ENCODE assay signal across 9 cellular contexts in the genomic region with DNA sequence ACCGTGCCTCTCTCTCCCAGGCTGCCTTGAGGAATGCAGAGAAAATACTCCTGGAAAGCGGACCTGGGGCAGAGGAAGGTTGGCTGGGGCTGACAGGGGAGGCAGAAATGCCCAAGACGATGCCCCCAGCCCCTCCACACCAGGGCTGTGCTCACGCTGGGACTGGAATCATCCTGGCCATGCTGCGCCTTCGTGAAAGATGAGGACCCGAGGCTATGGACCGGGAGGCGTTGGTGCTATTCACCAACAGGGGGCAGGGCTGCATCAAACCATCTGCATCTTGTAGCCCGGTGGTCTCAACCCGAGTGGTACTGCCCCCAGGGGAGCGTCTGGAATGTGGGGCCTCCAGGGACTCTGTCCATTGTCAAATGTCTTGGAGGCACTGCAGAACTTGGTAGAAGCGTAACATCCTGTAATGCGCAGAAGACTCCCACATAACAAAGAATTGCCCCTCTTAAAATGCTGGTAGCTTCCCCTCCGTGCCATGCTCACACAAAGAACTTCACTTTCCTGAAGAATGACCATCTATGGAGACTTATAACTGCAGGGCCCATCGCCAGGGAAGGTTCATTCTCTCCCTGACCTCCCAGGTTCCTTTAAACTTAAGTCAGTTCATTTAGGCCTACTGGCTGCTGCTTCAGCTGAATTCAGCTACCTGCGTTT.
DNase-seq lines count a peak whose midpoint lies in the region; ATAC-seq and TF ChIP-seq lines count a peak whose summit lies in the region.
"Had no signal": no experiment of that assay in that cellular context is flagged by ENCODE, and none has a peak within 500 bp of the region (broad histone marks: within the 10 kb centered on the region; RNA-seq: fewer than 3 reads in every experiment).

No MANE protein-coding gene starts in this region.

- H3K4me1 Mint-ChIP-seq in natural killer cell treated with Interleukin-12 subunit alpha and Interleukin-12 subunit beta and Interleukin-15 and Interleukin-18, amount 100 ng/mL, for 72 hours (ENCODE audit: low read depth in 2 of 2), result no peaks in the 10 kb centered on the region

- H3K4me3 ChIP-seq in stomach (no peak overlapping the region), transverse colon (no peak overlapping the region)

- H3K9me3 ChIP-seq in stomach (no peaks in the 10 kb centered on the region), transverse colon (no peaks in the 10 kb centered on the region)

- no peaks in the 10 kb centered on the region for H3K36me3 Mint-ChIP-seq in natural killer cell treated with Interleukin-12 subunit alpha and Interleukin-12 subunit beta and Interleukin-15 and Interleukin-18, amount 100 ng/mL, for 72 hours
- H3K36me3 Mint-ChIP-seq: naive thymus-derived CD8-positive, alpha-beta T cell had no signal

- H3K27ac ChIP-seq in stomach (no peak overlapping the region), transverse colon (no peak overlapping the region)

- in situ Hi-C loops in transverse colon (cut with MboI; ENCODE audit: low pct_ligation_motif_present in 1 of 4, low pct_unique_long_range_greater_than_20kb in 1 of 4, low sequenced_read_pairs in 3 of 4), result loop anchor here in 1 of 4 donors (25.0 kb wide), 1 partner anchor 204 kb away; no protein-coding TSS in a partner anchor

- WGBS in stomach, 5 donors, result 36 to 49% (median 45%) methylated on average over 15 to 17 of the region's 17 CpGs
- 38 to 68% methylated on average over 3 to 17 of the region's 17 CpGs for WGBS in transverse colon (ENCODE audit: low coverage in 1 of 2), 2 donors

- no peaks in the 10 kb centered on the region for H3K9me3 Mint-ChIP-seq in natural killer cell treated with Interleukin-12 subunit alpha and Interleukin-12 subunit beta and Interleukin-15 and Interleukin-18, amount 100 ng/mL, for 72 hours
- H3K9me3 Mint-ChIP-seq: naive thymus-derived CD8-positive, alpha-beta T cell had no signal

- H3K4me3 Mint-ChIP-seq in natural killer cell treated with Interleukin-12 subunit alpha and Interleukin-12 subunit beta and Interleukin-15 and Interleukin-18, amount 100 ng/mL, for 72 hours, result no peak overlapping the region
- H3K4me3 Mint-ChIP-seq: naive thymus-derived CD8-positive, alpha-beta T cell had no signal

- peaks cover 0 to 16% (median 0%) of the 10 kb centered on the region in 3 donors for H3K27me3 ChIP-seq in stomach
- peaks cover 7% of the 10 kb centered on the region for H3K27me3 ChIP-seq in transverse colon

- no peak for ATAC-seq in natural killer cell treated with Interleukin-12 subunit alpha and Interleukin-12 subunit beta and Interleukin-15 and Interleukin-18, amount 100 ng/mL, for 72 hours
- ATAC-seq: naive thymus-derived CD8-positive, alpha-beta T cell had no signal

- no peaks in the 10 kb centered on the region for H3K36me3 ChIP-seq in stomach
- H3K36me3 ChIP-seq in transverse colon, result no peaks in the 10 kb centered on the region

- no peak overlapping the region for H3K27ac Mint-ChIP-seq in natural killer cell treated with Interleukin-12 subunit alpha and Interleukin-12 subunit beta and Interleukin-15 and Interleukin-18, amount 100 ng/mL, for 72 hours
- H3K27ac Mint-ChIP-seq: naive thymus-derived CD8-positive, alpha-beta T cell had no signal

- H3K4me1 ChIP-seq in stomach (no peaks in the 10 kb centered on the region), transverse colon (no peaks in the 10 kb centered on the region)

- TF ChIP-seq CTCF in stomach (IDR thresholded peaks at IDR 0.05), result peak in 4 of 7 experiments; percentile 10 to 32 (median 18)
- peak in 2 of 5 experiments; percentile 31 to 34 for TF ChIP-seq CTCF in transverse colon (IDR thresholded peaks at IDR 0.05)

- peak; percentile 12 for DNase-seq in activated naive CD4-positive, alpha-beta T cell treated with Interleukin-2 at 50 U/mL for 16 hours
- DNase-seq in activated naive CD4-positive, alpha-beta T cell (lab: John Stamatoyannopoulos, UW), result no peak
- peak; percentile 5 for DNase-seq in NCI-H69 (lab: John Stamatoyannopoulos, UW)
- DNase-seq in erythroblast (lab: John Stamatoyannopoulos, UW), result peak; percentile 23 to 41
- no peak for DNase-seq in stomach
- DNase-seq in natural killer cell treated with Interleukin-12 subunit alpha and Interleukin-12 subunit beta and Interleukin-15 and Interleukin-18, amount 100 ng/mL, for 72 hours (ENCODE audit: low spot score), result no peak
- no peak for DNase-seq in transverse colon
- DNase-seq in COLO829 (ENCODE audit: low spot score), result no peak

- intact Hi-C loops in stomach (cut with DNase I; ENCODE audit: low total_unique reads) (no loop called here), transverse colon (cut with DNase I; ENCODE audit: low total_unique reads) (no loop called here)

- peaks cover 8 to 13% of the 10 kb centered on the region in 2 donors for H3K27me3 Mint-ChIP-seq in natural killer cell treated with Interleukin-12 subunit alpha and Interleukin-12 subunit beta and Interleukin-15 and Interleukin-18, amount 100 ng/mL, for 72 hours

- TF ChIP-seq EP300 in stomach (IDR thresholded peaks at IDR 0.05) (no peak), transverse colon (IDR thresholded peaks at IDR 0.05; ENCODE audit: low read depth) (no peak)

- no peak for TF ChIP-seq POLR2A in erythroblast (IDR thresholded peaks at IDR 0.05; ENCODE audit: low read length)
- no peak for TF ChIP-seq POLR2A in stomach (IDR thresholded peaks at IDR 0.05)
- no peak for TF ChIP-seq POLR2A in transverse colon (IDR thresholded peaks at IDR 0.05)

Comparison
In these comparisons a context has a peak if more than half of its experiments do, and no peak if none do; other contexts are left out.
1. DNase-seq: peak in activated naive CD4-positive, alpha-beta T cell treated with Interleukin-2 at 50 U/mL for 16 hours (single experiment), NCI-H69 (single experiment) and erythroblast (2 of 2); none in activated naive CD4-positive, alpha-beta T cell (0 of 4), stomach (single experiment), natural killer cell treated with Interleukin-12 subunit alpha and Interleukin-12 subunit beta and Interleukin-15 and Interleukin-18, amount 100 ng/mL, for 72 hours (single experiment), transverse colon (single experiment) and COLO829 (single experiment).